1 cellular context compared by ENCODE assay signal in the genomic region with DNA sequence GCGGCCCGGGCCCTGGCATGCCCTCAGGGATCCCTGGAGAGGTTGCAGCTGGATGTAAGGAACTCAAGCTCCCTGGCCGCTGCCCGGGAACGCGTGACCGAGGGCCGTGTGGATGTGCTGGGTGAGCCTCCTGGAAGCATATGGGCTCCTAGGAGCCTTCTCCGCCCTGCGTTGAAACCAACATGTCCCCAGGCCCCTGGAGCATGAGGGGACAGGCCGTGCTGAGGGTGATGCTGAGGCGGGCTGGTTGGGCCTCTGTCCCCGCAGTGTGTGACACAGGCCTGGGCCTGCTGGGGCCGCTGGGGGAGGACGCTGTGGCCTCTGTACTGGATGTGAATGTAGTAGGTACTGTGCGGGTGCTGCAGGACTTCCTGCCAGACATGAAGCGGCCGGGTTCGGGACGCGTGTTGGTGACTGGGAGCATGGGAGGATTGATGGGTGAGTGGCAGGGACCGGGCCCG.
TF ChIP-seq lines count a peak whose summit lies in the region.

No MANE protein-coding gene starts in this region.

TF ChIP-seq in WTC11, 78 proteins besides CTCF, POLR2A, EP300 and RAD21:
- TF ChIP-seq, protein P1, sequence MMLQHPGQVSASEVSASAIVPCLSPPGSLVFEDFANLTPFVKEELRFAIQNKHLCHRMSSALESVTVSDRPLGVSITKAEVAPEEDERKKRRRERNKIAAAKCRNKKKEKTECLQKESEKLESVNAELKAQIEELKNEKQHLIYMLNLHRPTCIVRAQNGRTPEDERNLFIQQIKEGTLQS (CRISPR knock-in tag; conservative IDR thresholded peaks at IDR 0.05), result no peak
- TF ChIP-seq ATF1 (CRISPR knock-in tag; IDR thresholded peaks at IDR 0.05) (no peak), JUN (CRISPR knock-in tag; IDR thresholded peaks at IDR 0.05) (no peak), PRRX2 (CRISPR knock-in tag; IDR thresholded peaks at IDR 0.05) (no peak), ZNF423 (CRISPR knock-in tag; IDR thresholded peaks at IDR 0.05) (no peak), ETV6 (CRISPR knock-in tag; IDR thresholded peaks at IDR 0.05) (no peak), NFYB (CRISPR knock-in tag; conservative IDR thresholded peaks at IDR 0.05; ENCODE audit: low read depth) (no peak), ZNF219 (CRISPR knock-in tag; IDR thresholded peaks at IDR 0.05; ENCODE audit: borderline replicate concordance) (no peak), ZNF281 (CRISPR knock-in tag; IDR thresholded peaks at IDR 0.05) (no peak), TEAD1 (CRISPR knock-in tag; IDR thresholded peaks at IDR 0.05) (no peak), ZNF232 (CRISPR knock-in tag; IDR thresholded peaks at IDR 0.05) (no peak), MAX (CRISPR knock-in tag; IDR thresholded peaks at IDR 0.05) (no peak), ZNF138 (CRISPR knock-in tag; conservative IDR thresholded peaks at IDR 0.05) (no peak), KAT7 (CRISPR knock-in tag; IDR thresholded peaks at IDR 0.05; ENCODE audit: borderline replicate concordance) (no peak), TCF7 (CRISPR knock-in tag; IDR thresholded peaks at IDR 0.05; ENCODE audit: low read depth) (no peak), AFF4 (CRISPR knock-in tag; IDR thresholded peaks at IDR 0.05; ENCODE audit: borderline replicate concordance) (no peak)
- TF ChIP-seq, protein P2, sequence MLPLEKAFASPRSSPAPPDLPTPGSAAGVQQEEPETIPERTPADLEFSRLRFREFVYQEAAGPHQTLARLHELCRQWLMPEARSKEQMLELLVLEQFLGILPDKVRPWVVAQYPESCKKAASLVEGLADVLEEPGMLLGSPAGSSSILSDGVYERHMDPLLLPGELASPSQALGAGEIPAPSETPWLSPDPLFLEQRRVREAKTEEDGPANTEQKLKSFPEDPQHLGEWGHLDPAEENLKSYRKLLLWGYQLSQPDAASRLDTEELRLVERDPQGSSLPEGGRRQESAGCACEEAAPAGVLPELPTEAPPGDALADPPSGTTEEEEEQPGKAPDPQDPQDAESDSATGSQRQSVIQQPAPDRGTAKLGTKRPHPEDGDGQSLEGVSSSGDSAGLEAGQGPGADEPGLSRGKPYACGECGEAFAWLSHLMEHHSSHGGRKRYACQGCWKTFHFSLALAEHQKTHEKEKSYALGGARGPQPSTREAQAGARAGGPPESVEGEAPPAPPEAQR (CRISPR knock-in tag; IDR thresholded peaks at IDR 0.05), result no peak
- TF ChIP-seq, protein P3, sequence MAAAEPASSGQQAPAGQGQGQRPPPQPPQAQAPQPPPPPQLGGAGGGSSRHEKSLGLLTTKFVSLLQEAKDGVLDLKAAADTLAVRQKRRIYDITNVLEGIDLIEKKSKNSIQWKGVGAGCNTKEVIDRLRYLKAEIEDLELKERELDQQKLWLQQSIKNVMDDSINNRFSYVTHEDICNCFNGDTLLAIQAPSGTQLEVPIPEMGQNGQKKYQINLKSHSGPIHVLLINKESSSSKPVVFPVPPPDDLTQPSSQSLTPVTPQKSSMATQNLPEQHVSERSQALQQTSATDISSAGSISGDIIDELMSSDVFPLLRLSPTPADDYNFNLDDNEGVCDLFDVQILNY (CRISPR knock-in tag; IDR thresholded peaks at IDR 0.05), result no peak
- TF ChIP-seq, protein P4, sequence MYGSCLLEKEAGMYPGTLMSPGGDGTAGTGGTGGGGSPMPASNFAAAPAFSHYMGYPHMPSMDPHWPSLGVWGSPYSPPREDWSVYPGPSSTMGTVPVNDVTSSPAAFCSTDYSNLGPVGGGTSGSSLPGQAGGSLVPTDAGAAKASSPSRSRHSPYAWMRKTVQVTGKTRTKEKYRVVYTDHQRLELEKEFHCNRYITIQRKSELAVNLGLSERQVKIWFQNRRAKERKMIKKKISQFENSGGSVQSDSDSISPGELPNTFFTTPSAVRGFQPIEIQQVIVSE (CRISPR knock-in tag; IDR thresholded peaks at IDR 0.05; ENCODE audit: borderline replicate concordance), result no peak
